28 cellular contexts compared by ENCODE assay signal in genomic region chr9:32738501-32739172, GRCh38. TPM values are rescaled to one million over a fixed set of nuclear protein-coding genes. Genes with fewer than 3 reads are reported as not detected.
DNase-seq lines count a peak whose midpoint lies in the region; ATAC-seq, FAIRE-seq and TF ChIP-seq lines count a peak whose summit lies in the region.
"Had no signal": no experiment of that assay in that cellular context is flagged by ENCODE, and none has a peak within 500 bp of the region (broad histone marks: within the 10 kb centered on the region; RNA-seq: fewer than 3 reads in every experiment).

No MANE protein-coding gene starts in this region.

- TF ChIP-seq POLR2A in A549 (IDR thresholded peaks at IDR 0.05; ENCODE audit: low read length) (no peak), endothelial cell of umbilical vein (IDR thresholded peaks at IDR 0.05; ENCODE audit: low read depth, low read length) (no peak)

- H3K36me3 Mint-ChIP-seq in mesothelial cell of epicardium = no peaks in the 10 kb centered on the region
- H3K36me3 Mint-ChIP-seq: activated naive CD8-positive, alpha-beta T cell; CD8-positive, alpha-beta memory T cell; neural progenitor cell had no signal

- ATAC-seq in A549 (0 out of 6 replicates have a peak, but pooled peaks of 1 of the 2 experiments have one; percentile 42), PC-3 (peak; percentile 27; the same call in 1 of the 2 replicates), GM18907 (IDR thresholded peaks at IDR 0.05; ENCODE audit: unreplicated experiment) (no peak), HG03196 (IDR thresholded peaks at IDR 0.05; ENCODE audit: unreplicated experiment) (no peak)
- ATAC-seq: activated T-cell treated with anti-CD3 and anti-CD28 coated beads, Interleukin-2, amount 50 U/mL, for 4 hours; psoas muscle had no signal

- CTCF ChIA-PET in A549 (lab: Yijun Ruan, JAX) (interaction anchor here (1.5 kb wide), 1 partner anchor 151 kb away, joined by 3 read pairs; no protein-coding TSS in a partner anchor), PC-3 (lab: Charles Lee) (interaction anchor here (0.6 kb wide), 1 partner anchor 72 kb away, joined by 3 read pairs; no protein-coding TSS in a partner anchor), endothelial cell of umbilical vein (lab: Charles Lee) (no interaction called here)

- TF ChIP-seq RAD21 in A549 (conservative IDR thresholded peaks at IDR 0.05 in 1 of 2, IDR thresholded peaks at IDR 0.05 in 1 of 2) = no peak

- H3K9me3 Mint-ChIP-seq in mesothelial cell of epicardium = peaks cover 55% of the 10 kb centered on the region
- H3K9me3 Mint-ChIP-seq: neural progenitor cell had no signal

- H3K4me2 ChIP-seq in A549 (no peak overlapping the region), PC-3 (ENCODE audit: low read length) (no peak overlapping the region), endothelial cell of umbilical vein (ENCODE audit: insufficient read depth, low read length) (no peak overlapping the region)
- H3K4me2 ChIP-seq: hepatocyte, neural progenitor cell had no signal

- no peaks in the 10 kb centered on the region for H3K27me3 Mint-ChIP-seq in mesothelial cell of epicardium (ENCODE audit: low read depth)
- H3K27me3 Mint-ChIP-seq: activated naive CD8-positive, alpha-beta T cell had no signal

- H3K9me3 ChIP-seq in A549 (no peaks in the 10 kb centered on the region), PC-3 (ENCODE audit: low read length) (no peaks in the 10 kb centered on the region), endothelial cell of umbilical vein (replicated peaks; ENCODE audit: control insufficient read depth, insufficient read depth, low read length) (no peaks in the 10 kb centered on the region)
- H3K9me3 ChIP-seq: psoas muscle had no signal

- BruUV-seq in PC-3 (replicated peaks; lab: Mats Ljungman, UMichigan) (no TSS peak), endothelial cell of umbilical vein (replicated peaks; lab: Mats Ljungman, UMichigan) (no TSS peak)

- H3K4me1 ChIP-seq in A549 = no peaks in the 10 kb centered on the region
- H3K4me1 ChIP-seq in PC-3 (ENCODE audit: insufficient read depth, low read length) = peaks cover 19% of the 10 kb centered on the region
- no peaks in the 10 kb centered on the region for H3K4me1 ChIP-seq in endothelial cell of umbilical vein (ENCODE audit: control insufficient read depth, extremely low read depth, insufficient read depth, low read length)
- H3K4me1 ChIP-seq: neural progenitor cell, psoas muscle had no signal

- no peak for TF ChIP-seq EP300 in A549 (IDR thresholded peaks at IDR 0.05)

- no peaks in the 10 kb centered on the region for H3K4me1 Mint-ChIP-seq in mesothelial cell of epicardium
- H3K4me1 Mint-ChIP-seq: CD8-positive, alpha-beta memory T cell had no signal

- 47% methylated on average over 4 of the region's 4 CpGs for WGBS in A549 (ENCODE audit: missing lambda C conversion rate)

- H3K4me3 ChIP-seq in A549 (no peak overlapping the region), PC-3 (ENCODE audit: low read length) (no peak overlapping the region), endothelial cell of umbilical vein (replicated peaks in 1 of 3; ENCODE audit: insufficient read depth in 1 of 3, low read depth in 1 of 3, low read length in 3 of 3) (no peak overlapping the region)
- H3K4me3 ChIP-seq: coronary artery, hepatocyte, neural progenitor cell, psoas muscle, skin epidermis had no signal

- no peaks in the 10 kb centered on the region for H3K9me2 ChIP-seq in PC-3 (replicated peaks; ENCODE audit: low read length)

- H3F3A ChIP-seq in PC-3 (ENCODE audit: low read length, unreplicated experiment) = no peaks in the 10 kb centered on the region

- DNase-seq in A549 (ENCODE audit: low read depth in 1 of 2, low spot score in 1 of 2) = peak in 1 of 2 experiments; percentile 4
- DNase-seq in DMS53 treated with DMSO at 0.1 percent for 48 hours (lab: John Stamatoyannopoulos, UW; ENCODE audit: unreplicated experiment) = peak; percentile 11
- peak; percentile 47 for DNase-seq in PC-3
- DNase-seq in endothelial cell of umbilical vein (ENCODE audit: low read depth, low spot score) = no peak
- DNase-seq in effector CD8-positive, alpha-beta T cell (lab: John Stamatoyannopoulos, UW) = no peak
- no peak for DNase-seq in mesothelial cell of epicardium (ENCODE audit: low spot score in 2 of 2, unreplicated experiment in 2 of 2)
- DNase-seq: activated T-cell treated with anti-CD3 and anti-CD28 coated beads, Interleukin-2, amount 50 U/mL, for 4 hours; brain microvascular endothelial cell; CD8-positive, alpha-beta memory T cell; DND-41; foreskin fibroblast; HCEC 1CT; NCI-H1417 treated with DMSO at 0.1 percent for 48 hours; NCI-H748 treated with DMSO at 0.1 percent for 48 hours; psoas muscle; stimulated activated CD4-positive, alpha-beta T cell treated with anti-CD3 and anti-CD28 coated beads, Interleukin-2, amount 100 ng/mL, for 48 hours; T-helper 2 cell; WERI-Rb-1 had no signal

- no peak overlapping the region for H3K27ac ChIP-seq in A549
- H3K27ac ChIP-seq in PC-3 (ENCODE audit: low read length) = no peak overlapping the region
- no peak overlapping the region for H3K27ac ChIP-seq in endothelial cell of umbilical vein (ENCODE audit: insufficient read depth, low read depth, low read length)
- H3K27ac ChIP-seq: brain microvascular endothelial cell, coronary artery, hepatocyte, neural progenitor cell, psoas muscle, skin epidermis, WERI-Rb-1 had no signal

- H3K9me1 ChIP-seq in endothelial cell of umbilical vein (replicated peaks; ENCODE audit: control insufficient read depth, extremely low read depth, insufficient read depth, low read length) = no peaks in the 10 kb centered on the region

- no peaks in the 10 kb centered on the region for H4K20me1 ChIP-seq in PC-3 (ENCODE audit: low read length)
- H4K20me1 ChIP-seq in endothelial cell of umbilical vein (replicated peaks; ENCODE audit: control insufficient read depth, extremely low read depth, insufficient read depth, low read length) = no peaks in the 10 kb centered on the region

- FAIRE-seq in A549 (lab: Jason Lieb, UNC) (no peak), endothelial cell of umbilical vein (lab: Jason Lieb, UNC) (no peak)
- FAIRE-seq: endometrium had no signal

- H2AFZ ChIP-seq in PC-3 (ENCODE audit: low read length) (no peak overlapping the region), endothelial cell of umbilical vein (ENCODE audit: low read depth, low read length) (no peak overlapping the region)
- H2AFZ ChIP-seq: hepatocyte, neural progenitor cell had no signal

- TF ChIP-seq CTCF in A549 (IDR thresholded peaks at IDR 0.05) (no peak), PC-3 (conservative IDR thresholded peaks at IDR 0.05; ENCODE audit: low read depth, low read length) (no peak), endothelial cell of umbilical vein (IDR thresholded peaks at IDR 0.05; ENCODE audit: extremely low read depth in 1 of 2, insufficient read depth in 1 of 2, low read depth in 1 of 2, low read length in 2 of 2) (no peak), mesothelial cell of epicardium (IDR thresholded peaks at IDR 0.05; ENCODE audit: unreplicated experiment) (no peak)

- H3K27me3 ChIP-seq in PC-3 (ENCODE audit: low read length) = no peaks in the 10 kb centered on the region
- H3K27me3 ChIP-seq in endothelial cell of umbilical vein (ENCODE audit: control insufficient read depth in 2 of 2, insufficient read depth in 2 of 2, low read length in 2 of 2) = no peaks in the 10 kb centered on the region
- H3K27me3 ChIP-seq: brain microvascular endothelial cell, hepatocyte, neural progenitor cell had no signal

- H3K36me3 ChIP-seq in PC-3 (ENCODE audit: low read depth, low read length) (no peaks in the 10 kb centered on the region), endothelial cell of umbilical vein (ENCODE audit: control insufficient read depth in 2 of 2, extremely low read depth in 1 of 2, insufficient read depth in 2 of 2, low read length in 2 of 2) (no peaks in the 10 kb centered on the region)
- H3K36me3 ChIP-seq: brain microvascular endothelial cell, neural progenitor cell, WERI-Rb-1 had no signal

- POLR2A ChIA-PET in A549 (lab: Yijun Ruan, JAX) = no interaction called here
- POLR2A ChIA-PET in PC-3 (lab: Charles Lee; ENCODE audit: unreplicated experiment) = no interaction called here
- POLR2A ChIA-PET in endothelial cell of umbilical vein (lab: Charles Lee) = no interaction called here

- H3K4me3 Mint-ChIP-seq in mesothelial cell of epicardium = no peak overlapping the region
- H3K4me3 Mint-ChIP-seq: activated naive CD8-positive, alpha-beta T cell; activated T-cell treated with anti-CD3 and anti-CD28 coated beads, Interleukin-2, amount 50 U/mL, for 4 hours; CD8-positive, alpha-beta memory T cell; neural progenitor cell had no signal

- dilution Hi-C loops in endothelial cell of umbilical vein (cut with MboI; ENCODE audit: extremely low pct_ligation_motif_present, low sequenced_read_pairs) = no loop called here

- no peaks in the 10 kb centered on the region for H3K79me2 ChIP-seq in PC-3 (ENCODE audit: low read length)
- H3K79me2 ChIP-seq in endothelial cell of umbilical vein (ENCODE audit: control insufficient read depth, insufficient read depth, low read length) = no peaks in the 10 kb centered on the region
- H3K79me2 ChIP-seq: hepatocyte had no signal

- no peak overlapping the region for H3K9ac ChIP-seq in PC-3 (ENCODE audit: low read length)
- no peak overlapping the region for H3K9ac ChIP-seq in endothelial cell of umbilical vein (replicated peaks; ENCODE audit: extremely low read depth, insufficient read depth, low read length)
- H3K9ac ChIP-seq: neural progenitor cell had no signal

- intact Hi-C loops in PC-3 (cut with micrococcal nuclease) (no loop called here), endothelial cell of umbilical vein (cut with micrococcal nuclease) (no loop called here)

- H3K27ac Mint-ChIP-seq in mesothelial cell of epicardium = no peak overlapping the region
- H3K27ac Mint-ChIP-seq: activated naive CD8-positive, alpha-beta T cell; CD8-positive, alpha-beta memory T cell; neural progenitor cell had no signal

TF ChIP-seq in endothelial cell of umbilical vein, 7 proteins besides CTCF, POLR2A, EP300 and RAD21 (continues in another document):
- no peak for TF ChIP-seq MYC (IDR thresholded peaks at IDR 0.05; ENCODE audit: low read depth, low read length)

RNA-seq across cellular contexts. Expression of gene TMEM215, which starts 44.7 kb away (rescaled TPM):
- 0.03 TPM in 1 of 2 replicates, not detected in the other for polyA plus RNA-seq in A549 (2011; rRNA removed)
- polyA plus RNA-seq in A549 (2012; cell fraction: cytosol; rRNA removed) = not detected in 2 replicates
- not detected in 2 replicates for polyA plus RNA-seq in A549 (2012; cell fraction: nucleus; rRNA removed)
- 0.03 TPM in 2 of 3 replicates, not detected in the other for polyA plus RNA-seq in A549 (2017; fragmentation: RNase III; extraction: RNeasy Plus Mini Kit Qiagen cat#74134 plus additional on column Dnase treatment)
- not detected in 2 replicates for polyA minus RNA-seq in A549 (2011; rRNA and poly(A)+ RNA removed)
- total RNA-seq in PC-3 (2014; rRNA removed) = not detected in 2 replicates
- not detected in 2 replicates for total RNA-seq in endothelial cell of umbilical vein
- not detected in 2 replicates for polyA plus RNA-seq in endothelial cell of umbilical vein
- not detected in 2 replicates for polyA plus RNA-seq in endothelial cell of umbilical vein (2011; cell fraction: cytosol; rRNA removed)
- not detected in 2 replicates for polyA plus RNA-seq in endothelial cell of umbilical vein (2011; cell fraction: nucleus; rRNA removed)
- polyA plus RNA-seq in endothelial cell of umbilical vein (2012) = not detected in 2 replicates
- polyA minus RNA-seq in endothelial cell of umbilical vein = not detected in 2 replicates
- not detected for polyA minus RNA-seq in endothelial cell of umbilical vein (2011; cell fraction: cytosol; rRNA and poly(A)+ RNA removed)
- polyA minus RNA-seq in endothelial cell of umbilical vein (2011; cell fraction: nucleus; rRNA and poly(A)+ RNA removed) = not detected in 2 replicates
- 0.07 TPM in 1 of 3 replicates, not detected in the others for total RNA-seq in mesothelial cell of epicardium
- total RNA-seq: activated T-cell treated with anti-CD3 and anti-CD28 coated beads, Interleukin-2, amount 50 U/mL, for 4 hours; CD8-positive, alpha-beta memory T cell; lower leg skin; SK-MEL-5 had no signal
- polyA plus RNA-seq: CD8-positive, alpha-beta memory T cell; hepatocyte; psoas muscle had no signal

Comparison
In these comparisons a context has a peak if more than half of its experiments do, and no peak if none do; other contexts are left out.
1. DNase-seq: peak in DMS53 treated with DMSO at 0.1 percent for 48 hours (single experiment) and PC-3 (single experiment); none in endothelial cell of umbilical vein (single experiment), effector CD8-positive, alpha-beta T cell (single experiment) and mesothelial cell of epicardium (0 of 2).